ENCODE assay signal across 1 cellular context in the genomic region with DNA sequence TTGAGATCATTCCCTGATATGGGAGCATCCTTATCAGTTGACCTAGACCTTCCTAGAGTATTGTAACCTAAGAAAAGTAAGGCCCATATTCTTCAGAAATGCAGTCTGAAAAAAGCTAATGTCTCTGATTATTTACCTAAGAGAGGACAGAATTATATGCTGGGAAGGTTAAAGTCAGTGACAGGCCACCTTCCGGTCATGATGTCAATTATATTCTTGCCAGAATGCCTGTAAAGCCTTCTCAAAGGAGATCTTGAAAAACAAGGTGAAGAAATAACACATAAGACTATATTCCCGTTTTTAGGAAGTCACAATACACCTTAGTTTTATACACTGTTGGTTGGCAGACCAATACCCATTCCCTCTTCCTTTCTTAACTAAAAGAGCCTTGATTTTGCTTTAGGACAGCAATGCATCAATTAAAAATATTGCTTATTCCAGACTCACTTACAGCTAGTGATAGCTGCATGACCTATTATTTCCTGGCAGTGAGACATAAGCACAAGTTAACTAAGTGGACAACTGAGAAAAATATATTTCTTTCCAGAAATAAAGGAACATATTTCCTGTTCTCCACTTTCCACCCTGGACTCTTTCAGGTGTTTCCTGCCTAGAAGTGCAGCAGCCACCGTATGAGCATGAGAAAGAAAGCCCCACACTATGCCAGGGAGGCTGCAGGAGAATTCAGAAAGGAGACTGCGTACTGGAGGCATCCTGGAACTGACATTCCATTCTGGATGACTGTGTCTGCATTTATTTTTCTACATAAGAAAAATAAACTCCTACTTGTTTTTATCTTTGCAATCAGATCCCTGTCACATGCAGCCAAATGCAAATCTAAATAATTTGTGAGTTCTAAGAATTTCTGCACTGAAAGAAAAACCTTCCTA.
TF ChIP-seq lines count a peak whose summit lies in the region.

No MANE protein-coding gene starts in this region.

TF ChIP-seq in IMR-90, 13 proteins besides CTCF, POLR2A, EP300 and RAD21:
- TF ChIP-seq MAZ (IDR thresholded peaks at IDR 0.05; ENCODE audit: borderline replicate concordance, low read depth, low read length) (no peak), MXI1 (IDR thresholded peaks at IDR 0.05; ENCODE audit: borderline replicate concordance, low read depth, low read length) (no peak), NFE2L2 (IDR thresholded peaks at IDR 0.05; ENCODE audit: low read depth, low read length) (no peak), BHLHE40 (IDR thresholded peaks at IDR 0.05; ENCODE audit: low read depth, low read length) (peak; percentile 98), FOS (IDR thresholded peaks at IDR 0.05; ENCODE audit: low read depth, low read length) (peak; percentile 57; the same call in 1 of the 2 replicates), CHD1 (IDR thresholded peaks at IDR 0.05; ENCODE audit: low read depth, low read length) (no peak)
- TF ChIP-seq, protein P1, sequence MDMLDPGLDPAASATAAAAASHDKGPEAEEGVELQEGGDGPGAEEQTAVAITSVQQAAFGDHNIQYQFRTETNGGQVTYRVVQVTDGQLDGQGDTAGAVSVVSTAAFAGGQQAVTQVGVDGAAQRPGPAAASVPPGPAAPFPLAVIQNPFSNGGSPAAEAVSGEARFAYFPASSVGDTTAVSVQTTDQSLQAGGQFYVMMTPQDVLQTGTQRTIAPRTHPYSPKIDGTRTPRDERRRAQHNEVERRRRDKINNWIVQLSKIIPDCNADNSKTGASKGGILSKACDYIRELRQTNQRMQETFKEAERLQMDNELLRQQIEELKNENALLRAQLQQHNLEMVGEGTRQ (IDR thresholded peaks at IDR 0.05; ENCODE audit: low read depth, low read length): peak; percentile 54; the same call in 1 of the 2 replicates
